ENCODE assay signal across 1 cellular context in genomic region chr11:122161191-122161590, GRCh38.
TF ChIP-seq lines count a peak whose summit lies in the region.

No MANE protein-coding gene starts in this region.

TF ChIP-seq in A549, 52 proteins besides CTCF, POLR2A, EP300 and RAD21 (continued from another document):
- TF ChIP-seq, protein P1, sequence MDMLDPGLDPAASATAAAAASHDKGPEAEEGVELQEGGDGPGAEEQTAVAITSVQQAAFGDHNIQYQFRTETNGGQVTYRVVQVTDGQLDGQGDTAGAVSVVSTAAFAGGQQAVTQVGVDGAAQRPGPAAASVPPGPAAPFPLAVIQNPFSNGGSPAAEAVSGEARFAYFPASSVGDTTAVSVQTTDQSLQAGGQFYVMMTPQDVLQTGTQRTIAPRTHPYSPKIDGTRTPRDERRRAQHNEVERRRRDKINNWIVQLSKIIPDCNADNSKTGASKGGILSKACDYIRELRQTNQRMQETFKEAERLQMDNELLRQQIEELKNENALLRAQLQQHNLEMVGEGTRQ (IDR thresholded peaks at IDR 0.05) = no peak
- TF ChIP-seq, protein P2, sequence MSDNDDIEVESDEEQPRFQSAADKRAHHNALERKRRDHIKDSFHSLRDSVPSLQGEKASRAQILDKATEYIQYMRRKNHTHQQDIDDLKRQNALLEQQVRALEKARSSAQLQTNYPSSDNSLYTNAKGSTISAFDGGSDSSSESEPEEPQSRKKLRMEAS (IDR thresholded peaks at IDR 0.05) = no peak
- TF ChIP-seq CBX8 (IDR thresholded peaks at IDR 0.05) (no peak), EHMT2 (IDR thresholded peaks at IDR 0.05; ENCODE audit: low read depth) (no peak), POLR2AphosphoS2 (conservative IDR thresholded peaks at IDR 0.05; ENCODE audit: low read length) (no peak), MAFK (IDR thresholded peaks at IDR 0.05; ENCODE audit: partially characterized antibody) (no peak), ZSCAN20 (CRISPR knock-in tag; IDR thresholded peaks at IDR 0.05) (no peak), HOXB5 (CRISPR knock-in tag; IDR thresholded peaks at IDR 0.05) (no peak)
TF ChIP-seq in A549: peak in this region for 0.
